26 cellular contexts compared by ENCODE assay signal in the genomic region with DNA sequence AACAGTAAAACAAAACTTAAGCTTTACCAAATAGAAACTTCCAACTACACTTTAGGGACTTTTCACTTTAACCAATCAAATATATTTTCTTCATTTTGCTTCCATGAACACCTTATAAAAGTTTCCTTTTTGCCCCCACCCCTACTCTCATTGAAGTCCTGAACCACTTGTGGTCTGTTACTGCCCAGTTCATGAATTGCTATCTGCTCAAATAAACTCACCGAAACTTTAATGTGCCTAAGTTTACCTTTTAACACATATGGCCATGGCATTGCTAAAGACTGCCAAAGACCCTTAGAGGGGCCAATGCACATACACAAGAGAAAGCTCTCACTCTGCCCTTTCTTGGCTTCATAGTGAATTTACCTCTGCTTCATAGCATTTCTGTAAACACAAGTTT.
"Had no signal": no experiment of that assay in that cellular context is flagged by ENCODE, and none has a peak within 500 bp of the region (broad histone marks: within the 10 kb centered on the region; RNA-seq: fewer than 3 reads in every experiment).

No MANE protein-coding gene starts in this region.

- H3K27ac ChIP-seq: stomach, suprapubic skin, testis, thoracic aorta, thyroid gland, tibial artery, tibial nerve, transverse colon, upper lobe of left lung, upper lobe of right lung, uterus, vagina had no signal

- DNase-seq: stimulated activated CD4-positive, alpha-beta T cell treated with anti-CD3 and anti-CD28 coated beads, Interleukin-2, amount 100 ng/mL, for 48 hours; stimulated activated CD4-positive, alpha-beta T cell treated with anti-CD3 and anti-CD28 coated beads, Interleukin-4, amount 100 ng/mL, for 1 hour; stimulated activated CD4-positive, alpha-beta T cell treated with anti-CD3 and anti-CD28 coated beads, Interleukin-4, amount 100 ng/mL, for 24 hours; stimulated activated CD4-positive, alpha-beta T cell treated with anti-CD3 and anti-CD28 coated beads, Interleukin-4, amount 100 ng/mL, for 4 hours; stimulated activated CD8-positive, alpha-beta memory T cell treated with anti-CD3 and anti-CD28 coated beads, Interleukin-4, amount 100 ng/mL, for 48 hours; stimulated activated naive B cell treated with anti-CD40 and anti-IgM and Interleukin-4, amounts not matched to agents 10 μg/mL and 1 μg/mL and 100 μg/mL, for 72 hours; stimulated activated naive CD4-positive, alpha-beta T cell; stimulated activated naive CD4-positive, alpha-beta T cell treated with Interleukin-2 at 50 U/mL for 16 hours; stimulated activated naive CD8-positive, alpha-beta T cell treated with anti-CD3 and anti-CD28 coated beads, Interleukin-15, amount 100 ng/mL, for 72 hours; stimulated activated naive CD8-positive, alpha-beta T cell treated with anti-CD3 and anti-CD28 coated beads, Interleukin-15, Interleukin-2, amounts not matched to agents 100 U/mL and 50 U/mL, for 24 hours; stomach; substantia nigra; testis; thyroid gland; tibial artery; transverse colon; trophoblast cell; upper lobe of left lung; upper lobe of right lung; uterus had no signal

- H3K9me3 ChIP-seq: testis, thoracic aorta, thyroid gland, tibial artery, tibial nerve, transverse colon, upper lobe of left lung, upper lobe of right lung, uterus, vagina had no signal

- H3K4me1 ChIP-seq: thyroid gland, tibial artery, upper lobe of left lung, upper lobe of right lung, uterus had no signal

- ATAC-seq: stimulated activated effector memory CD8-positive, alpha-beta T cell treated with anti-CD3 and anti-CD28 coated beads, Interleukin-12 subunit alpha, Interleukin-12 subunit beta, amount 100 ng/mL, for 72 hours; stimulated activated memory B cell treated with anti-CD40 and anti-IgM and Interleukin-4, amounts not matched to agents 10 μg/mL and 1 μg/mL and 100 μg/mL, for 72 hours; stimulated activated naive B cell treated with anti-CD40 and anti-IgM and Interleukin-4, amounts not matched to agents 10 μg/mL and 1 μg/mL and 100 μg/mL, for 72 hours; stimulated activated naive CD8-positive, alpha-beta T cell treated with anti-CD3 and anti-CD28 coated beads, Interleukin-15, amount 100 ng/mL, for 72 hours; stimulated activated naive CD8-positive, alpha-beta T cell treated with anti-CD3 and anti-CD28 coated beads, Interleukin-15, Interleukin-2, amounts not matched to agents 100 U/mL and 50 U/mL, for 24 hours; upper lobe of right lung had no signal

- H3K4me3 ChIP-seq: stomach, suprapubic skin, testis, thoracic aorta, thyroid gland, tibial artery, tibial nerve, transverse colon, upper lobe of left lung, upper lobe of right lung, uterus, vagina had no signal

- H3K36me3 ChIP-seq: stomach, suprapubic skin, thoracic aorta, thyroid gland, tibial artery, tibial nerve, transverse colon, upper lobe of left lung, upper lobe of right lung, uterus, vagina had no signal

- H3K27me3 ChIP-seq: stomach, suprapubic skin, testis, thyroid gland, tibial artery, tibial nerve, transverse colon, upper lobe of left lung, upper lobe of right lung, uterus, vagina had no signal
